ENCODE assay signal across 1 cellular context in the genomic region with DNA sequence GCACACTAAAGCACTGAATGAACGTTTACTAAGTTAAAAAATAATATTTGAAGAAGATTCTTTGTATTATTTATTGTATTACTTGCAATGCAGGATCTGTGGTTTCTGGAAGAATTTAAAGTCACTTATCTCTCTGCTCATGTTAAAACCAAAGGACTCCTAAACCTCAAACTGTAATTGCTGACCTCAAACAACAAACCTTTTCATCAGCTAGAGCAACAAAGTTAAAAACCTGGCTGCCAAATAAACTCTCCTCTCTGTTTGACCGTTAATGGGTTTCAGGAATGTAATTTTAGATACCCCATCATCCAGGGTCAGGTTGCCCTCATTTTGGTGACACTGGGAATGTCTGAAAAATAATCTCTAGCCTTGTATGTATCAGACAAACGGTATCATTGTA.
TF ChIP-seq lines count a peak whose summit lies in the region.

No MANE protein-coding gene starts in this region.

TF ChIP-seq in SK-N-SH treated with all-trans-retinoic acid at 6 μM for 48 hours, 23 proteins besides CTCF, POLR2A, EP300 and RAD21 (continued from another document):
- TF ChIP-seq, protein P1, sequence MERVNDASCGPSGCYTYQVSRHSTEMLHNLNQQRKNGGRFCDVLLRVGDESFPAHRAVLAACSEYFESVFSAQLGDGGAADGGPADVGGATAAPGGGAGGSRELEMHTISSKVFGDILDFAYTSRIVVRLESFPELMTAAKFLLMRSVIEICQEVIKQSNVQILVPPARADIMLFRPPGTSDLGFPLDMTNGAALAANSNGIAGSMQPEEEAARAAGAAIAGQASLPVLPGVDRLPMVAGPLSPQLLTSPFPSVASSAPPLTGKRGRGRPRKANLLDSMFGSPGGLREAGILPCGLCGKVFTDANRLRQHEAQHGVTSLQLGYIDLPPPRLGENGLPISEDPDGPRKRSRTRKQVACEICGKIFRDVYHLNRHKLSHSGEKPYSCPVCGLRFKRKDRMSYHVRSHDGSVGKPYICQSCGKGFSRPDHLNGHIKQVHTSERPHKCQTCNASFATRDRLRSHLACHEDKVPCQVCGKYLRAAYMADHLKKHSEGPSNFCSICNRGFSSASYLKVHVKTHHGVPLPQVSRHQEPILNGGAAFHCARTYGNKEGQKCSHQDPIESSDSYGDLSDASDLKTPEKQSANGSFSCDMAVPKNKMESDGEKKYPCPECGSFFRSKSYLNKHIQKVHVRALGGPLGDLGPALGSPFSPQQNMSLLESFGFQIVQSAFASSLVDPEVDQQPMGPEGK (CRISPR knock-in tag; IDR thresholded peaks at IDR 0.05; ENCODE audit: borderline replicate concordance) = no peak
- TF ChIP-seq, protein P2, sequence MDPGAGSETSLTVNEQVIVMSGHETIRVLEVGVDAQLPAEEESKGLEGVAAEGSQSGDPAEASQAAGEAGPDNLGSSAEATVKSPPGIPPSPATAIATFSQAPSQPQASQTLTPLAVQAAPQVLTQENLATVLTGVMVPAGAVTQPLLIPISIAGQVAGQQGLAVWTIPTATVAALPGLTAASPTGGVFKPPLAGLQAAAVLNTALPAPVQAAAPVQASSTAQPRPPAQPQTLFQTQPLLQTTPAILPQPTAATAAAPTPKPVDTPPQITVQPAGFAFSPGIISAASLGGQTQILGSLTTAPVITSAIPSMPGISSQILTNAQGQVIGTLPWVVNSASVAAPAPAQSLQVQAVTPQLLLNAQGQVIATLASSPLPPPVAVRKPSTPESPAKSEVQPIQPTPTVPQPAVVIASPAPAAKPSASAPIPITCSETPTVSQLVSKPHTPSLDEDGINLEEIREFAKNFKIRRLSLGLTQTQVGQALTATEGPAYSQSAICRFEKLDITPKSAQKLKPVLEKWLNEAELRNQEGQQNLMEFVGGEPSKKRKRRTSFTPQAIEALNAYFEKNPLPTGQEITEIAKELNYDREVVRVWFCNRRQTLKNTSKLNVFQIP (CRISPR knock-in tag; IDR thresholded peaks at IDR 0.05; ENCODE audit: borderline replicate concordance, low read depth) = no peak
- TF ChIP-seq ZFP30 (CRISPR knock-in tag; IDR thresholded peaks at IDR 0.05) = no peak
- no peak for TF ChIP-seq ZC3H10 (CRISPR knock-in tag; IDR thresholded peaks at IDR 0.05)
